8 cellular contexts compared by ENCODE assay signal in genomic region chr4:167233523-167234387, GRCh38. TPM values are rescaled to one million over a fixed set of nuclear protein-coding genes. Genes with fewer than 3 reads are reported as not detected.
A peak's percentile ranks its signal among the peaks of the same experiment; 100 is the strongest.
DNase-seq lines count a peak whose midpoint lies in the region; ATAC-seq and TF ChIP-seq lines count a peak whose summit lies in the region.

No MANE protein-coding gene starts in this region.

- ATAC-seq in left lung: peak; percentile 60

- POLR2A ChIA-PET in MCF 10A (lab: Yijun Ruan, JAX): interaction anchor here (1.5 kb wide), 1 partner anchor 9 kb away, joined by 4 read pairs; no protein-coding TSS in a partner anchor

- intact Hi-C loops in MCF 10A (cut with micrococcal nuclease): no loop called here
- intact Hi-C loops in left lung (cut with DNase I): no loop called here

- no peaks in the 10 kb centered on the region for H3K9me3 ChIP-seq in left lung

- H3K4me1 ChIP-seq in left lung: peaks cover 0 to 11% of the 10 kb centered on the region in 2 donors

- H3K4me3 ChIP-seq in Jurkat, Clone E6-1 (ENCODE audit: low read length): peak overlapping the region; percentile 43
- peak overlapping the region; percentile 12 to 27 for H3K4me3 ChIP-seq in left lung

- no peaks in the 10 kb centered on the region for H3K27me3 Mint-ChIP-seq in MCF 10A (ENCODE audit: insufficient read depth, unreplicated experiment)

- peak overlapping the region; percentile 40 for H3K27ac Mint-ChIP-seq in MCF 10A (ENCODE audit: low read depth, unreplicated experiment)

- CTCF ChIA-PET in MCF 10A (lab: Yijun Ruan, JAX): interaction anchor here (1.0 kb wide), 1 partner anchor 639 kb away, joined by 3 read pairs; no protein-coding TSS in a partner anchor

- H3K4me1 Mint-ChIP-seq in MCF 10A (ENCODE audit: insufficient read depth, unreplicated experiment): peaks cover 13% of the 10 kb centered on the region

- BruUV-seq in MCF 10A (replicated peaks; lab: Mats Ljungman, UMichigan): no TSS peak

- H3K4me3 Mint-ChIP-seq in MCF 10A (ENCODE audit: unreplicated experiment): peak overlapping the region; percentile 80

- H3K27ac ChIP-seq in left lung (no peak overlapping the region), temporal lobe (ENCODE audit: low read depth, low read length) (peak overlapping the region; percentile 95)

- no peaks in the 10 kb centered on the region for H3K9me3 Mint-ChIP-seq in MCF 10A (ENCODE audit: unreplicated experiment)

- peaks cover 27 to 38% of the 10 kb centered on the region in 2 donors for H3K27me3 ChIP-seq in left lung

- TF ChIP-seq CTCF in MCF 10A (IDR thresholded peaks at IDR 0.05; ENCODE audit: unreplicated experiment): no peak
- no peak for TF ChIP-seq CTCF in left lung (IDR thresholded peaks at IDR 0.05)

- H3K36me3 Mint-ChIP-seq in MCF 10A (ENCODE audit: insufficient read depth, unreplicated experiment): no peaks in the 10 kb centered on the region

- H3K36me3 ChIP-seq in left lung: no peaks in the 10 kb centered on the region

- DNase-seq in SKM-1 treated with dmso at 0.1 percent for 144 hours (lab: John Stamatoyannopoulos, UW; ENCODE audit: unreplicated experiment) (peak; percentile 11), SKM-1 (lab: John Stamatoyannopoulos, UW; ENCODE audit: unreplicated experiment) (no peak), MCF 10A (ENCODE audit: unreplicated experiment) (no peak), left lung (peak in 1 of 2 donors; percentile 75), HCEC 1CT (no peak), GOT3 (lab: John Stamatoyannopoulos, UW) (no peak)
- peak; percentile 9 for DNase-seq in Jurkat, Clone E6-1 (ENCODE audit: low read depth, low spot score)

RNA-seq across cellular contexts. Expression of gene SPOCK3, which starts 0.5 kb away (rescaled TPM):
- not detected for polyA plus RNA-seq in Jurkat, Clone E6-1 (2012; ENCODE audit: insufficient read depth, insufficient read length)
- not detected in 2 replicates for total RNA-seq in MCF 10A (2022)
- total RNA-seq in left lung: under 1 TPM; 0.15 to 0.71 TPM
- total RNA-seq in temporal lobe: 10.8 TPM

Comparison
In these comparisons a context has a peak if more than half of its experiments do, and no peak if none do; other contexts are left out.
1. DNase-seq: peak in SKM-1 treated with dmso at 0.1 percent for 144 hours (single experiment) and Jurkat, Clone E6-1 (single experiment); none in SKM-1 (single experiment), MCF 10A (single experiment), HCEC 1CT (single experiment) and GOT3 (single experiment).